Comparison of ENCODE assay signal across 4 cellular contexts in genomic region chr15:91904942-91905341, GRCh38.
"Had no signal": no experiment of that assay in that cellular context is flagged by ENCODE, and none has a peak within 500 bp of the region (broad histone marks: within the 10 kb centered on the region; RNA-seq: fewer than 3 reads in every experiment).

No MANE protein-coding gene starts in this region.

- DNase-seq: H9, HCEC 1CT, IMR-90 had no signal

- H3K27ac Mint-ChIP-seq: GM23338, H9 had no signal

- H3K9me3 Mint-ChIP-seq: GM23338 had no signal

- H3K4me3 Mint-ChIP-seq: GM23338, H9 had no signal

- ATAC-seq: GM23338 had no signal

- H3K4me3 ChIP-seq: GM23338 had no signal
